Comparison of ENCODE assay signal across 1 cellular context in genomic region chr6:35296931-35297330, GRCh38.
TF ChIP-seq lines count a peak whose summit lies in the region.

No MANE protein-coding gene starts in this region.

TF ChIP-seq in GM12878, 131 proteins besides CTCF, POLR2A, EP300 and RAD21:
- TF ChIP-seq KLF5 (IDR thresholded peaks at IDR 0.05; ENCODE audit: partially characterized antibody): no peak
- no peak for TF ChIP-seq CHD4 (IDR thresholded peaks at IDR 0.05)
- TF ChIP-seq RFX5 (IDR thresholded peaks at IDR 0.05; ENCODE audit: low read depth, low read length): no peak
